In genomic region chr1:185318431-185319151, GRCh38 we compare ENCODE assay signal across 8 cellular contexts. TPM values are rescaled to one million over a fixed set of nuclear protein-coding genes. Genes with fewer than 3 reads are reported as not detected.
A peak's percentile ranks its signal among the peaks of the same experiment; 100 is the strongest.
DNase-seq lines count a peak whose midpoint lies in the region; ATAC-seq, FAIRE-seq and TF ChIP-seq lines count a peak whose summit lies in the region.

No MANE protein-coding gene starts in this region.

- no peak for ATAC-seq in activated CD8-positive, alpha-beta memory T cell treated with anti-CD3 and anti-CD28 coated beads, Interleukin-2, amount 10 ng/mL, durations not matched to agents 7 days and 5 days
- ATAC-seq in activated CD8-positive, alpha-beta T cell treated with anti-CD3 and anti-CD28 coated beads for 36 hours = no peak

- FAIRE-seq in keratinocyte (lab: Jason Lieb, UNC) = no peak

- CTCF ChIA-PET in activated CD8-positive, alpha-beta memory T cell treated with anti-CD3 and anti-CD28 coated beads, Interleukin-2, amount 10 ng/mL, durations not matched to agents 7 days and 5 days (lab: Charles Lee) = interaction anchor here (0.7 to 4.5 kb wide), 19 partner anchors 18 to 362 kb away, joined by 3 to 37 read pairs (median 4); no protein-coding TSS in a partner anchor
- CTCF ChIA-PET in activated CD8-positive, alpha-beta T cell treated with anti-CD3 and anti-CD28 coated beads for 36 hours (lab: Charles Lee) = interaction anchor here (1.0 to 3.9 kb wide), 11 partner anchors 20 to 365 kb away, joined by 3 to 18 read pairs (median 5); no protein-coding TSS in a partner anchor

- peak overlapping the region; percentile 99 for H3K4me3 Mint-ChIP-seq in activated CD8-positive, alpha-beta memory T cell treated with anti-CD3 and anti-CD28 coated beads, Interleukin-2, amount 10 ng/mL, durations not matched to agents 7 days and 5 days
- H3K4me3 Mint-ChIP-seq in activated CD8-positive, alpha-beta T cell treated with anti-CD3 and anti-CD28 coated beads for 36 hours = peak overlapping the region; percentile 97

- H3K9me3 Mint-ChIP-seq in activated CD8-positive, alpha-beta memory T cell treated with anti-CD3 and anti-CD28 coated beads, Interleukin-2, amount 10 ng/mL, durations not matched to agents 7 days and 5 days (ENCODE audit: low read depth) = peaks cover 5% of the 10 kb centered on the region
- peaks cover 6% of the 10 kb centered on the region for H3K9me3 Mint-ChIP-seq in activated CD8-positive, alpha-beta T cell treated with anti-CD3 and anti-CD28 coated beads for 36 hours

- H3K4me3 ChIP-seq in keratinocyte (ENCODE audit: control insufficient read depth in 2 of 3, extremely low read depth in 1 of 3, insufficient read depth in 2 of 3, low read depth in 1 of 3, low read length in 3 of 3) (peak overlapping the region; percentile 58 to 96 (median 65)), thymus (ENCODE audit: low read length) (no peak overlapping the region)

- dilution Hi-C loops in keratinocyte (cut with MboI; ENCODE audit: extremely low pct_ligation_motif_present, low sequenced_read_pairs) = no loop called here

- H3K36me3 Mint-ChIP-seq in activated CD8-positive, alpha-beta memory T cell treated with anti-CD3 and anti-CD28 coated beads, Interleukin-2, amount 10 ng/mL, durations not matched to agents 7 days and 5 days = peaks cover 53% of the 10 kb centered on the region
- H3K36me3 Mint-ChIP-seq in activated CD8-positive, alpha-beta T cell treated with anti-CD3 and anti-CD28 coated beads for 36 hours (ENCODE audit: low read depth) = peaks cover 46% of the 10 kb centered on the region

- no peaks in the 10 kb centered on the region for H3K27me3 Mint-ChIP-seq in activated CD8-positive, alpha-beta memory T cell treated with anti-CD3 and anti-CD28 coated beads, Interleukin-2, amount 10 ng/mL, durations not matched to agents 7 days and 5 days
- no peaks in the 10 kb centered on the region for H3K27me3 Mint-ChIP-seq in activated CD8-positive, alpha-beta T cell treated with anti-CD3 and anti-CD28 coated beads for 36 hours

- intact Hi-C loops in activated CD8-positive, alpha-beta T cell treated with anti-CD3 and anti-CD28 coated beads for 36 hours (cut with micrococcal nuclease) = no loop called here

- H3K79me2 ChIP-seq in keratinocyte (ENCODE audit: control insufficient read depth, insufficient read depth, low read length) = peaks cover 35% of the 10 kb centered on the region

- no peak for DNase-seq in activated CD8-positive, alpha-beta memory T cell treated with anti-CD3 and anti-CD28 coated beads, Interleukin-2, amount 10 ng/mL, durations not matched to agents 7 days and 5 days
- no peak for DNase-seq in activated CD8-positive, alpha-beta memory T cell treated with anti-CD3 and anti-CD28 coated beads, Interleukin-2, amount 50 U/mL, for 4 hours
- no peak for DNase-seq in activated CD8-positive, alpha-beta T cell treated with anti-CD3 and anti-CD28 coated beads for 36 hours
- DNase-seq in keratinocyte (ENCODE audit: low read depth, low spot score) (no peak), OCI-M2 (lab: John Stamatoyannopoulos, UW; ENCODE audit: unreplicated experiment) (no peak), 8988T (no peak)
- no peak for DNase-seq in stimulated activated CD4-positive, alpha-beta T cell treated with anti-CD3 and anti-CD28 coated beads, Interleukin-2, amount 100 ng/mL, for 24 hours

- no peaks in the 10 kb centered on the region for H3K9me1 ChIP-seq in keratinocyte (ENCODE audit: control insufficient read depth, extremely low read depth, insufficient read depth, low read length)

- WGBS in thymus = 93% methylated on average over 10 of the region's 10 CpGs

- H3K27ac ChIP-seq in keratinocyte (ENCODE audit: control insufficient read depth, insufficient read depth, low read length) (peak overlapping the region; percentile 95), thymus (ENCODE audit: low read depth) (peak overlapping the region; percentile 99)

- POLR2A ChIA-PET in activated CD8-positive, alpha-beta T cell treated with anti-CD3 and anti-CD28 coated beads for 36 hours (lab: Charles Lee) = interaction anchor here (0.6 to 3.4 kb wide), 11 partner anchors 18 to 362 kb away, joined by 3 to 23 read pairs (median 8); no protein-coding TSS in a partner anchor

- H3K9ac ChIP-seq in keratinocyte (ENCODE audit: control insufficient read depth, extremely low read depth, insufficient read depth, low read length) = peak overlapping the region; percentile 90

- peaks cover 37% of the 10 kb centered on the region for H3K4me1 Mint-ChIP-seq in activated CD8-positive, alpha-beta memory T cell treated with anti-CD3 and anti-CD28 coated beads, Interleukin-2, amount 10 ng/mL, durations not matched to agents 7 days and 5 days
- H3K4me1 Mint-ChIP-seq in activated CD8-positive, alpha-beta T cell treated with anti-CD3 and anti-CD28 coated beads for 36 hours (ENCODE audit: low read depth) = peaks cover 33% of the 10 kb centered on the region

- H4K20me1 ChIP-seq in keratinocyte (ENCODE audit: control insufficient read depth, extremely low read depth, insufficient read depth, low read length) = peaks cover 11% of the 10 kb centered on the region

- no peaks in the 10 kb centered on the region for H3K36me3 ChIP-seq in keratinocyte (ENCODE audit: control insufficient read depth in 2 of 2, extremely low read depth in 1 of 2, insufficient read depth in 2 of 2, low read length in 2 of 2)
- no peaks in the 10 kb centered on the region for H3K36me3 ChIP-seq in thymus (ENCODE audit: control insufficient read depth, insufficient read depth)

- H3K4me1 ChIP-seq in keratinocyte (ENCODE audit: control insufficient read depth, extremely low read depth, insufficient read depth, low read length) (peaks cover 20% of the 10 kb centered on the region), thymus (ENCODE audit: control insufficient read depth, insufficient read depth, low read length) (peaks cover 5% of the 10 kb centered on the region)

- peak overlapping the region; percentile 97 for H3K27ac Mint-ChIP-seq in activated CD8-positive, alpha-beta memory T cell treated with anti-CD3 and anti-CD28 coated beads, Interleukin-2, amount 10 ng/mL, durations not matched to agents 7 days and 5 days
- peak overlapping the region; percentile 95 for H3K27ac Mint-ChIP-seq in activated CD8-positive, alpha-beta T cell treated with anti-CD3 and anti-CD28 coated beads for 36 hours

- H3K4me2 ChIP-seq in keratinocyte (ENCODE audit: control insufficient read depth, extremely low read depth, insufficient read depth, low read depth, low read length) = peak overlapping the region; percentile 79

- H3K9me3 ChIP-seq in keratinocyte (ENCODE audit: control insufficient read depth, low read depth, low read length) (no peaks in the 10 kb centered on the region), thymus (ENCODE audit: control insufficient read depth) (no peaks in the 10 kb centered on the region)

- TF ChIP-seq CTCF in activated CD8-positive, alpha-beta T cell treated with anti-CD3 and anti-CD28 coated beads for 36 hours (IDR thresholded peaks at IDR 0.05) = no peak
- no peak for TF ChIP-seq CTCF in keratinocyte (optimal IDR thresholded peaks at IDR 0.05 in 1 of 3, IDR thresholded peaks at IDR 0.05 in 1 of 3, conservative IDR thresholded peaks at IDR 0.05 in 1 of 3; ENCODE audit: extremely low read depth in 1 of 3, insufficient read depth in 2 of 3, low read length in 3 of 3)

- peak overlapping the region; percentile 67 for H2AFZ ChIP-seq in keratinocyte (ENCODE audit: control insufficient read depth, low read length)

- H3K27me3 ChIP-seq in keratinocyte (ENCODE audit: control insufficient read depth, extremely low read depth, insufficient read depth, low read length) (no peaks in the 10 kb centered on the region), thymus (ENCODE audit: control insufficient read depth, insufficient read depth) (no peaks in the 10 kb centered on the region)

RNA-seq across cellular contexts. Expression of gene IVNS1ABP, which starts 1.5 kb away (rescaled TPM):
- 100 to 1,000 TPM; 251 to 509 TPM for total RNA-seq in activated CD8-positive, alpha-beta memory T cell treated with anti-CD3 and anti-CD28 coated beads, Interleukin-2, amount 10 ng/mL, durations not matched to agents 7 days and 5 days
- total RNA-seq in activated CD8-positive, alpha-beta T cell treated with anti-CD3 and anti-CD28 coated beads for 36 hours = 100 to 1,000 TPM; 244 to 256 TPM
- polyA plus RNA-seq in keratinocyte (113 to 168 TPM (median 162 TPM) in 3 replicates), thymus (70.0 TPM)
- 124 TPM for polyA plus RNA-seq in keratinocyte (2011; ENCODE audit: low read depth)
- polyA plus RNA-seq in keratinocyte (2011; cell fraction: cytosol; rRNA removed) = 88.1 and 138 TPM in 2 replicates
- 284 and 358 TPM in 2 replicates for polyA plus RNA-seq in keratinocyte (2011; cell fraction: nucleus; rRNA removed)
- polyA plus RNA-seq in keratinocyte (2012; ENCODE audit: low replicate concordance) = 98.2 and 98.5 TPM in 2 replicates
- 62.1 to 198 TPM (median 133 TPM) in 3 replicates for polyA minus RNA-seq in keratinocyte
- polyA minus RNA-seq in keratinocyte (2011; cell fraction: cytosol; rRNA and poly(A)+ RNA removed) = 99.9 TPM
- polyA minus RNA-seq in keratinocyte (2011; cell fraction: nucleus; rRNA and poly(A)+ RNA removed) = 178 and 289 TPM in 2 replicates
